12 cellular contexts compared by ENCODE assay signal in genomic region chr5:80884851-80885697, GRCh38.
A peak's percentile ranks its signal among the peaks of the same experiment; 100 is the strongest.
DNase-seq lines count a peak whose midpoint lies in the region; ATAC-seq and TF ChIP-seq lines count a peak whose summit lies in the region.
"Had no signal": no experiment of that assay in that cellular context is flagged by ENCODE, and none has a peak within 500 bp of the region (broad histone marks: within the 10 kb centered on the region; RNA-seq: fewer than 3 reads in every experiment).

No MANE protein-coding gene starts in this region.

- CTCF ChIA-PET in Calu3 (lab: Charles Lee): interaction anchor here (0.6 kb wide), 1 partner anchor 320 kb away, joined by 5 read pairs; no protein-coding TSS in a partner anchor

- no peaks in the 10 kb centered on the region for H4K20me1 ChIP-seq in Karpas-422 (ENCODE audit: insufficient read depth, low read depth, low read length)

- no peak for TF ChIP-seq POLR2A in right lobe of liver (IDR thresholded peaks at IDR 0.05)

- H3K9me3 Mint-ChIP-seq in Calu3 (ENCODE audit: low read depth, unreplicated experiment): no peaks in the 10 kb centered on the region
- H3K9me3 Mint-ChIP-seq in activated T-helper 17 cell treated with anti-CD3 and anti-CD28 coated beads, Interleukin-2, amount 50 U/mL, for 72 hours: no peaks in the 10 kb centered on the region

- H3K36me3 ChIP-seq in Karpas-422 (ENCODE audit: insufficient read depth, low read length) (peaks cover 3% of the 10 kb centered on the region; the same call in 1 of the 2 replicates), right lobe of liver (no peaks in the 10 kb centered on the region)

- no peak for DNase-seq in Calu3
- no peak for DNase-seq in Karpas-422
- no peak for DNase-seq in right lobe of liver
- no peak for DNase-seq in posterior vena cava (ENCODE audit: low spot score)
- no peak for DNase-seq in NCI-H128 (lab: John Stamatoyannopoulos, UW; ENCODE audit: unreplicated experiment)
- DNase-seq in NCI-H345 treated with DMSO at 0.1 percent for 48 hours (lab: John Stamatoyannopoulos, UW; ENCODE audit: unreplicated experiment): no peak
- DNase-seq: COR-L47, MM.1S, RPMI8226, testis had no signal

- H3K27ac ChIP-seq in Karpas-422 (ENCODE audit: low read length) (peak overlapping the region; percentile 3; the same call in 1 of the 2 replicates), right lobe of liver (peak overlapping the region in 1 of 3 donors; percentile 17)
- H3K27ac ChIP-seq: HL-60, testis had no signal

- H3K36me3 Mint-ChIP-seq in Calu3 (ENCODE audit: insufficient read depth, unreplicated experiment): no peaks in the 10 kb centered on the region
- H3K36me3 Mint-ChIP-seq in activated T-helper 17 cell treated with anti-CD3 and anti-CD28 coated beads, Interleukin-2, amount 50 U/mL, for 72 hours (ENCODE audit: low read depth): peaks cover 19% of the 10 kb centered on the region

- no TSS peak for BruUV-seq in Calu3 (replicated peaks; lab: Mats Ljungman, UMichigan)

- H3K4me2 ChIP-seq in Karpas-422 (ENCODE audit: low read depth, low read length, poor library complexity, severe bottlenecking): no peak overlapping the region

- 90% methylated on average over 1 of the region's 1 CpG for WGBS in right lobe of liver (ENCODE audit: insufficient coverage, low coverage, low lambda C conversion rate, missing lambda C conversion rate)

- H3K4me1 ChIP-seq in Karpas-422 (ENCODE audit: low read length): peaks cover 9% of the 10 kb centered on the region
- peaks cover 0 to 20% (median 10%) of the 10 kb centered on the region in 4 donors for H3K4me1 ChIP-seq in right lobe of liver
- H3K4me1 ChIP-seq: testis had no signal

- H3K27ac Mint-ChIP-seq in Calu3 (ENCODE audit: unreplicated experiment): peak overlapping the region; percentile 37
- peak overlapping the region; percentile 87 for H3K27ac Mint-ChIP-seq in activated T-helper 17 cell treated with anti-CD3 and anti-CD28 coated beads, Interleukin-2, amount 50 U/mL, for 72 hours

- peak; percentile 96 for ATAC-seq in activated T-helper 17 cell treated with anti-CD3 and anti-CD28 coated beads, Interleukin-2, amount 50 U/mL, for 72 hours (replicated peaks)
- ATAC-seq in right lobe of liver: peak; percentile 80 to 84 (median 84)

- H3K9me3 ChIP-seq in Karpas-422 (ENCODE audit: low read length) (no peaks in the 10 kb centered on the region), right lobe of liver (no peaks in the 10 kb centered on the region)
- H3K9me3 ChIP-seq: testis had no signal

- intact Hi-C loops in Calu3 (cut with micrococcal nuclease; ENCODE audit: unreplicated experiment) (no loop called here), right lobe of liver (cut with DNase I) (no loop called here), posterior vena cava (cut with DNase I) (no loop called here)

- H3K4me3 ChIP-seq in Karpas-422 (ENCODE audit: low read length) (no peak overlapping the region), right lobe of liver (no peak overlapping the region)
- H3K4me3 ChIP-seq: testis had no signal

- H3K27me3 ChIP-seq in Karpas-422 (ENCODE audit: low read length): no peaks in the 10 kb centered on the region
- no peaks in the 10 kb centered on the region for H3K27me3 ChIP-seq in right lobe of liver
- H3K27me3 ChIP-seq: testis had no signal

- no peaks in the 10 kb centered on the region for H3K27me3 Mint-ChIP-seq in Calu3 (ENCODE audit: unreplicated experiment)
- H3K27me3 Mint-ChIP-seq in activated T-helper 17 cell treated with anti-CD3 and anti-CD28 coated beads, Interleukin-2, amount 50 U/mL, for 72 hours: no peaks in the 10 kb centered on the region

- no peak overlapping the region for H2AFZ ChIP-seq in Karpas-422 (ENCODE audit: low read length)

- peaks cover 35% of the 10 kb centered on the region for H3K4me1 Mint-ChIP-seq in Calu3 (ENCODE audit: low read depth, unreplicated experiment)
- H3K4me1 Mint-ChIP-seq in activated T-helper 17 cell treated with anti-CD3 and anti-CD28 coated beads, Interleukin-2, amount 50 U/mL, for 72 hours: peaks cover 7% of the 10 kb centered on the region

- no peak overlapping the region for H3K9ac ChIP-seq in Karpas-422 (ENCODE audit: low read length)

- TF ChIP-seq CTCF in Calu3 (IDR thresholded peaks at IDR 0.05; ENCODE audit: unreplicated experiment) (no peak), right lobe of liver (IDR thresholded peaks at IDR 0.05) (no peak)

- no peak overlapping the region for H3K4me3 Mint-ChIP-seq in Calu3 (ENCODE audit: low read depth, unreplicated experiment)
- H3K4me3 Mint-ChIP-seq in activated T-helper 17 cell treated with anti-CD3 and anti-CD28 coated beads, Interleukin-2, amount 50 U/mL, for 72 hours: peak overlapping the region; percentile 20

- H3K79me2 ChIP-seq in Karpas-422 (ENCODE audit: low read length): no peaks in the 10 kb centered on the region

- no peaks in the 10 kb centered on the region for H3K9me2 ChIP-seq in Karpas-422 (replicated peaks; ENCODE audit: insufficient read depth, low read length)
